11 cellular contexts compared by ENCODE assay signal in genomic region chr18:38751897-38752296, GRCh38.
A peak's percentile ranks its signal among the peaks of the same experiment; 100 is the strongest.
DNase-seq lines count a peak whose midpoint lies in the region; ATAC-seq and TF ChIP-seq lines count a peak whose summit lies in the region.
"Had no signal": no experiment of that assay in that cellular context is flagged by ENCODE, and none has a peak within 500 bp of the region (broad histone marks: within the 10 kb centered on the region; RNA-seq: fewer than 3 reads in every experiment).

No MANE protein-coding gene starts in this region.

- no peaks in the 10 kb centered on the region for H3K36me3 Mint-ChIP-seq in activated T-helper 17 cell treated with anti-CD3 and anti-CD28 coated beads, Interleukin-2, amount 50 U/mL, for 72 hours (ENCODE audit: low read depth)

- peak; percentile 57 for ATAC-seq in activated T-helper 17 cell treated with anti-CD3 and anti-CD28 coated beads, Interleukin-2, amount 50 U/mL, for 72 hours (replicated peaks)
- ATAC-seq: lower lobe of right lung had no signal

- H3K4me3 Mint-ChIP-seq in activated T-helper 17 cell treated with anti-CD3 and anti-CD28 coated beads, Interleukin-2, amount 50 U/mL, for 72 hours, result no peak overlapping the region
- H3K4me3 Mint-ChIP-seq: CD4-positive, alpha-beta T cell had no signal

- CTCF ChIA-PET in HEK293 (lab: Yijun Ruan, JAX), result no interaction called here
- CTCF ChIA-PET in HEK293T (lab: Yijun Ruan, JAX), result no interaction called here

- peak overlapping the region; percentile 23 for H3K4me2 ChIP-seq in skeletal muscle satellite cell (ENCODE audit: low read length)

- H3K4me1 ChIP-seq in HEK293 (ENCODE audit: control insufficient read depth, insufficient read depth, low read length), result no peaks in the 10 kb centered on the region
- peaks cover 5% of the 10 kb centered on the region for H3K4me1 ChIP-seq in skeletal muscle satellite cell (ENCODE audit: control insufficient read depth, insufficient read depth, low read length)
- H3K4me1 ChIP-seq: lower lobe of right lung, parathyroid adenoma had no signal

- peaks cover 7% of the 10 kb centered on the region for H3K9me3 Mint-ChIP-seq in activated T-helper 17 cell treated with anti-CD3 and anti-CD28 coated beads, Interleukin-2, amount 50 U/mL, for 72 hours

- POLR2A ChIA-PET in HEK293 (lab: Yijun Ruan, JAX) (no interaction called here), HEK293T (lab: Yijun Ruan, JAX) (no interaction called here)

- H3K27me3 Mint-ChIP-seq in activated T-helper 17 cell treated with anti-CD3 and anti-CD28 coated beads, Interleukin-2, amount 50 U/mL, for 72 hours, result no peaks in the 10 kb centered on the region
- H3K27me3 Mint-ChIP-seq: CD4-positive, alpha-beta T cell had no signal

- peak; percentile 4 for DNase-seq in iris pigment epithelial cell (ENCODE audit: low read depth)
- no peak for DNase-seq in NCI-H345 (lab: John Stamatoyannopoulos, UW)
- no peak for DNase-seq in HEK293T (ENCODE audit: extremely low spot score)
- DNase-seq in MG63, result no peak
- DNase-seq: amniotic stem cell; CD4-positive, alpha-beta T cell; lower lobe of right lung had no signal

- H3K27ac ChIP-seq in HEK293 (ENCODE audit: extremely low read depth, low read depth, low read length), result no peak overlapping the region
- H3K27ac ChIP-seq: lower lobe of right lung, parathyroid adenoma had no signal

- no peak for TF ChIP-seq CTCF in HEK293 (tag by site-specific recombination; IDR thresholded peaks at IDR 0.05)

- H3K27ac Mint-ChIP-seq in activated T-helper 17 cell treated with anti-CD3 and anti-CD28 coated beads, Interleukin-2, amount 50 U/mL, for 72 hours, result no peak overlapping the region
- H3K27ac Mint-ChIP-seq: CD4-positive, alpha-beta T cell had no signal

- no peaks in the 10 kb centered on the region for H3K36me3 ChIP-seq in HEK293 (ENCODE audit: control insufficient read depth in 2 of 2, insufficient read depth in 1 of 2, low read length in 2 of 2)
- no peaks in the 10 kb centered on the region for H3K36me3 ChIP-seq in skeletal muscle satellite cell (ENCODE audit: insufficient read depth, low read length)
- no peaks in the 10 kb centered on the region for H3K36me3 ChIP-seq in MG63
- H3K36me3 ChIP-seq: lower lobe of right lung had no signal

- H3K9ac ChIP-seq in skeletal muscle satellite cell (ENCODE audit: low read depth, low read length), result no peak overlapping the region
- H3K9ac ChIP-seq: parathyroid adenoma had no signal

- H3K27me3 ChIP-seq in skeletal muscle satellite cell (ENCODE audit: control insufficient read depth, insufficient read depth, low read length) (no peaks in the 10 kb centered on the region), MG63 (no peaks in the 10 kb centered on the region)

- H3K4me3 ChIP-seq in HEK293 (ENCODE audit: low read depth, low read length), result no peak overlapping the region
- H3K4me3 ChIP-seq in skeletal muscle satellite cell (ENCODE audit: low read length), result no peak overlapping the region
- no peak overlapping the region for H3K4me3 ChIP-seq in MG63
- H3K4me3 ChIP-seq: lower lobe of right lung had no signal

- no peaks in the 10 kb centered on the region for H3K9me3 ChIP-seq in HEK293 (ENCODE audit: control insufficient read depth, insufficient read depth, low read depth, low read length)
- H3K9me3 ChIP-seq in skeletal muscle satellite cell (replicated peaks; ENCODE audit: low read length), result no peaks in the 10 kb centered on the region
- no peaks in the 10 kb centered on the region for H3K9me3 ChIP-seq in MG63
- H3K9me3 ChIP-seq: lower lobe of right lung had no signal

- H3K4me1 Mint-ChIP-seq in activated T-helper 17 cell treated with anti-CD3 and anti-CD28 coated beads, Interleukin-2, amount 50 U/mL, for 72 hours, result peaks cover 6% of the 10 kb centered on the region

TF ChIP-seq in HEK293, 187 proteins besides CTCF, POLR2A, EP300 and RAD21:
- TF ChIP-seq TRIM28 (IDR thresholded peaks at IDR 0.05; ENCODE audit: borderline replicate concordance, low read length) (0 out of 2 replicates have a peak, but pooled peaks have one; percentile 44), ZNF19 (tag by site-specific recombination; IDR thresholded peaks at IDR 0.05; ENCODE audit: low read depth) (no peak), KLF7 (tag by site-specific recombination; IDR thresholded peaks at IDR 0.05; ENCODE audit: borderline replicate concordance) (no peak)
TF ChIP-seq in HEK293: peak in this region for 1.

TF ChIP-seq in HEK293T, 16 proteins besides CTCF, POLR2A, EP300 and RAD21:
- TF ChIP-seq LEF1 (IDR thresholded peaks at IDR 0.05; ENCODE audit: borderline replicate concordance), result no peak
- no peak for TF ChIP-seq CTBP1 (IDR thresholded peaks at IDR 0.05; ENCODE audit: borderline replicate concordance)
- no peak for TF ChIP-seq FOXM1 (IDR thresholded peaks at IDR 0.05; ENCODE audit: borderline replicate concordance)
- no peak for TF ChIP-seq PKNOX1 (IDR thresholded peaks at IDR 0.05)
- no peak for TF ChIP-seq ARNT (IDR thresholded peaks at IDR 0.05)
- no peak for TF ChIP-seq ZNF384 (IDR thresholded peaks at IDR 0.05)
- no peak for TF ChIP-seq ELF4 (IDR thresholded peaks at IDR 0.05)
- TF ChIP-seq TARDBP (IDR thresholded peaks at IDR 0.05), result no peak
- no peak for TF ChIP-seq SP1 (IDR thresholded peaks at IDR 0.05)
- no peak for TF ChIP-seq FOXA1 (IDR thresholded peaks at IDR 0.05)
- TF ChIP-seq HDGF (IDR thresholded peaks at IDR 0.05; ENCODE audit: borderline replicate concordance), result no peak
- TF ChIP-seq SUZ12 (IDR thresholded peaks at IDR 0.05), result no peak
- TF ChIP-seq L3MBTL2 (conservative IDR thresholded peaks at IDR 0.05), result no peak
- TF ChIP-seq FOXK2 (IDR thresholded peaks at IDR 0.05), result no peak
- TF ChIP-seq NFRKB (IDR thresholded peaks at IDR 0.05), result no peak
